Comparison of ENCODE assay signal across 8 cellular contexts in the genomic region with DNA sequence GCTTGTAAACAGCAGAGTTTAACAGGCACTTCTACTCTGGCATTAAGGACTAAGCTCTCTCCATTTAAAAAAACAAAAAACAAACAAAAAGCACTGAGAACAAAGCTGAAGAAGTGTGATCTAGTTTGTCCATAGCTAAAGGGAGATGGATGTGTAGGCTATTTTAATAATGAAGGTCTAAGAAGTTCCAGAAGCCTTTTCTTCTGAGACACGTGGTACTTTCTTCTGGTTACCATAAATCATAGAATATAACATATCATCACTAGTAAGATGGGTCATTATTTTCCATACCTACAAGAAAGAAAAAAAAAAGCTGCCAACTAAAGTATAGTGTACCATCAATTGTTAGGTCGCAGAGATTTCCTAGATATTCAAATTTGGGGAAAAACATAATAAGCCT. TPM values are rescaled to one million over a fixed set of nuclear protein-coding genes. Genes with fewer than 3 reads are reported as not detected.
DNase-seq lines count a peak whose midpoint lies in the region; ATAC-seq and TF ChIP-seq lines count a peak whose summit lies in the region.

No MANE protein-coding gene starts in this region.

- peak; percentile 30 for ATAC-seq in GM19463 (IDR thresholded peaks at IDR 0.05; ENCODE audit: unreplicated experiment)
- ATAC-seq in gastroesophageal sphincter: no peak

- WGBS in gastroesophageal sphincter (ENCODE audit: low coverage in 1 of 2), 2 donors: 21 to 30% methylated on average over 2 of the region's 2 CpGs

- intact Hi-C loops in A673 (cut with micrococcal nuclease; ENCODE audit: unreplicated experiment): loop anchor here (2.0 to 5.0 kb wide), 3 partner anchors 166 to 1591 kb away; a partner anchor contains a TSS

- CTCF ChIA-PET in A673 (lab: Charles Lee): no interaction called here

- H3K36me3 ChIP-seq in A673 (ENCODE audit: insufficient read depth, low read length, poor library complexity, severe bottlenecking): no peaks in the 10 kb centered on the region
- no peaks in the 10 kb centered on the region for H3K36me3 ChIP-seq in SK-N-MC (ENCODE audit: insufficient read depth, low read length)
- H3K36me3 ChIP-seq in gastroesophageal sphincter: no peaks in the 10 kb centered on the region

- POLR2A ChIA-PET in A673 (lab: Charles Lee; ENCODE audit: low non-redundant PET): no interaction called here

- no peak for TF ChIP-seq POLR2A in gastroesophageal sphincter (IDR thresholded peaks at IDR 0.05)

- BruUV-seq in A673 (replicated peaks; lab: Mats Ljungman, UMichigan): no TSS peak

- H3K27me3 ChIP-seq in A673 (replicated peaks; ENCODE audit: insufficient read depth, low read depth, low read length, poor library complexity) (no peaks in the 10 kb centered on the region), gastroesophageal sphincter (no peaks in the 10 kb centered on the region)

- TF ChIP-seq EP300 in gastroesophageal sphincter (IDR thresholded peaks at IDR 0.05): no peak

- H3K9ac ChIP-seq in SK-N-MC (ENCODE audit: insufficient read length): no peak overlapping the region

- no peak for TF ChIP-seq CTCF in A673 (conservative IDR thresholded peaks at IDR 0.05; ENCODE audit: low read depth, low read length)
- no peak for TF ChIP-seq CTCF in gastroesophageal sphincter (IDR thresholded peaks at IDR 0.05)

- H3K9me3 ChIP-seq in A673 (ENCODE audit: low read depth, low read length, poor library complexity, severe bottlenecking): no peaks in the 10 kb centered on the region
- no peaks in the 10 kb centered on the region for H3K9me3 ChIP-seq in SK-N-MC (ENCODE audit: low read depth, low read length)
- H3K9me3 ChIP-seq in gastroesophageal sphincter: no peaks in the 10 kb centered on the region

- DNase-seq in A673 (ENCODE audit: low spot score) (peak; percentile 5), SK-N-MC (ENCODE audit: low read depth, low spot score) (no peak), globus pallidus (ENCODE audit: low spot score) (peak; percentile 40), NCI-H187 treated with DMSO at 0.1 percent for 48 hours (lab: John Stamatoyannopoulos, UW) (no peak), SIG-M5 (lab: John Stamatoyannopoulos, UW) (no peak), NCI-H2081 treated with DMSO at 0.1 percent for 48 hours (lab: John Stamatoyannopoulos, UW) (no peak)

- H3K27ac ChIP-seq in A673 (ENCODE audit: low read depth, low read length, poor library complexity, severe bottlenecking): no peak overlapping the region
- no peak overlapping the region for H3K27ac ChIP-seq in SK-N-MC
- peak overlapping the region in 1 of 4 donors; percentile 82 for H3K27ac ChIP-seq in gastroesophageal sphincter

- H3K4me1 ChIP-seq in A673 (ENCODE audit: insufficient read depth, low read length, poor library complexity, severe bottlenecking) (peaks cover 4% of the 10 kb centered on the region), gastroesophageal sphincter (peaks cover 0 to 18% (median 0%) of the 10 kb centered on the region in 3 donors)

- H3K4me3 ChIP-seq in A673 (ENCODE audit: low read depth, low read length, poor library complexity, severe bottlenecking) (peak overlapping the region; percentile 56), SK-N-MC (peak overlapping the region; percentile 83), gastroesophageal sphincter (peak overlapping the region in 1 of 2 donors; percentile 60)

RNA-seq across cellular contexts. Expression of a gene that starts 0.7 kb away (rescaled TPM):
- total RNA-seq in A673 (2021) (46.8 and 53.1 TPM in 2 replicates), gastroesophageal sphincter (10 to 100 TPM in 3 of 4 donors, 1 to 10 TPM in 1; 6.6 to 16.0 (median 12.0) TPM)

Comparison
In these comparisons a context has a peak if more than half of its experiments do, and no peak if none do; other contexts are left out.
1. DNase-seq: peak in A673 (single experiment) and globus pallidus (single experiment); none in SK-N-MC (single experiment), NCI-H187 treated with DMSO at 0.1 percent for 48 hours (single experiment), SIG-M5 (single experiment) and NCI-H2081 treated with DMSO at 0.1 percent for 48 hours (single experiment).